Comparison of ENCODE assay signal across 10 cellular contexts in the genomic region with DNA sequence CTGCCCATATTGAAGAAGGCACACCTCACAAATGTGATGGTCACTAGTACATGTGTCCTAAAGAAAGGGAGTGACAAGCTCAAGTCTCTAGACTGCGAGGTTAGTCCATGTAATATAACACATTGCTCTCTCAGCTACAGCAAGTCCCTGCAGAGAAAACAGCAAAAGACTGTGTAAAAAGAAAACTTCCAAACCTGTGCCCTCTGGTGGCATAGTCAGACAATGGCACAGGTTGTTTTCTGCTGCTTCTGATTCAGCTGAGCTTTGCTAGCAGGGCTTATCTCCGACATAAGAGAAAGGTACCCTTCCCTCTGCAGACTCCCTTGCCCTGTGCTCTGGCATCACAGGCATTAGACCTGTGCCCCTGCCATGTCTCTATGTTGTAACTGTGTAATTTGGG. TPM values are rescaled to one million over a fixed set of nuclear protein-coding genes. Genes with fewer than 3 reads are reported as not detected.
DNase-seq lines count a peak whose midpoint lies in the region; TF ChIP-seq lines count a peak whose summit lies in the region.
"Had no signal": no experiment of that assay in that cellular context is flagged by ENCODE, and none has a peak within 500 bp of the region (broad histone marks: within the 10 kb centered on the region; RNA-seq: fewer than 3 reads in every experiment).

No MANE protein-coding gene starts in this region.

- no peaks in the 10 kb centered on the region for H3K9me3 ChIP-seq in AG04450 (ENCODE audit: control insufficient read depth, insufficient read depth, low read length)

- H3K27me3 ChIP-seq in AG04450 (ENCODE audit: control insufficient read depth, insufficient read depth, low read length) = no peaks in the 10 kb centered on the region

- peak; percentile 33 for TF ChIP-seq CTCF in AG04450 (IDR thresholded peaks at IDR 0.05; ENCODE audit: low read depth, low read length)

- DNase-seq in AG04450 (ENCODE audit: low read depth, low spot score) = no peak
- peak; percentile 4 for DNase-seq in HPDE6-E6E7 (ENCODE audit: extremely low spot score)
- peak; percentile 5 for DNase-seq in amniotic epithelial cell (ENCODE audit: low read depth)
- DNase-seq in kidney tubule cell (ENCODE audit: low spot score) = peak; percentile 33
- DNase-seq in NK-92 treated with Interleukin-12 subunit alpha and Interleukin-12 subunit beta, amount 100 ng/mL, for 24 hours (lab: John Stamatoyannopoulos, UW) = no peak
- DNase-seq in NCI-H2107 (lab: John Stamatoyannopoulos, UW) = no peak
- DNase-seq in NOMO-1 treated with dmso at 0.1 percent for 144 hours (lab: John Stamatoyannopoulos, UW; ENCODE audit: unreplicated experiment) = no peak
- DNase-seq in dedifferentiated amniotic fluid mesenchymal stem cell (ENCODE audit: extremely low spot score) = no peak
- DNase-seq: naive thymus-derived CD4-positive, alpha-beta T cell; T-helper 17 cell had no signal

- POLR2A ChIA-PET in AG04450 (lab: Yijun Ruan, JAX) = no interaction called here

- H3K4me3 ChIP-seq in AG04450 (ENCODE audit: low read depth, low read length) = no peak overlapping the region

- CTCF ChIA-PET in AG04450 (lab: Charles Lee) = interaction anchor here (0.8 to 1.3 kb wide), 2 partner anchors 65 to 163 kb away, joined by 4 read pairs; no protein-coding TSS in a partner anchor

- no peak overlapping the region for H3K27ac ChIP-seq in AG04450 (ENCODE audit: low read depth, low read length)

RNA-seq across cellular contexts. Expression of a gene that starts 1.4 kb away (rescaled TPM):
- not detected in 2 replicates for polyA plus RNA-seq in AG04450 (2011; rRNA removed)
- not detected in 2 replicates for polyA minus RNA-seq in AG04450 (2011; rRNA and poly(A)+ RNA removed)
- polyA plus RNA-seq: naive thymus-derived CD4-positive, alpha-beta T cell had no signal

Comparison
In these comparisons a context has a peak if more than half of its experiments do, and no peak if none do; other contexts are left out.
1. DNase-seq: peak in HPDE6-E6E7 (single experiment), amniotic epithelial cell (single experiment) and kidney tubule cell (single experiment); none in AG04450 (single experiment), NK-92 treated with Interleukin-12 subunit alpha and Interleukin-12 subunit beta, amount 100 ng/mL, for 24 hours (single experiment), NCI-H2107 (single experiment), NOMO-1 treated with dmso at 0.1 percent for 144 hours (single experiment) and dedifferentiated amniotic fluid mesenchymal stem cell (single experiment).